In genomic region chr14:58805605-58806358, GRCh38 we compare ENCODE assay signal across 16 cellular contexts.
A peak's percentile ranks its signal among the peaks of the same experiment; 100 is the strongest.
DNase-seq lines count a peak whose midpoint lies in the region; ATAC-seq, FAIRE-seq and TF ChIP-seq lines count a peak whose summit lies in the region.
"Had no signal": no experiment of that assay in that cellular context is flagged by ENCODE, and none has a peak within 500 bp of the region (broad histone marks: within the 10 kb centered on the region; RNA-seq: fewer than 3 reads in every experiment).

No MANE protein-coding gene starts in this region.

- H3F3A ChIP-seq in neural progenitor cell (ENCODE audit: low read depth) = no peaks in the 10 kb centered on the region

- H3K4me1 ChIP-seq in RWPE2 (ENCODE audit: insufficient read depth, poor library complexity, severe bottlenecking) (peaks cover 17% of the 10 kb centered on the region), neural progenitor cell (no peaks in the 10 kb centered on the region)
- H3K4me1 ChIP-seq: BLaER1 treated with 17β-estradiol and CSF1 and Interleukin-3, amounts not matched to agents 10 nM and 100 nM; breast epithelium; HAP-1 had no signal

- H3K36me3 Mint-ChIP-seq in neural progenitor cell (no peaks in the 10 kb centered on the region), Calu3 (ENCODE audit: insufficient read depth, unreplicated experiment) (no peaks in the 10 kb centered on the region)
- no peaks in the 10 kb centered on the region for H3K36me3 Mint-ChIP-seq in activated CD4-positive, alpha-beta T cell treated with anti-CD3 and anti-CD28 coated beads, Interleukin-2, amount 10 ng/mL, durations not matched to agents 24 days and 14 days (ENCODE audit: low read depth)
- H3K36me3 Mint-ChIP-seq: natural killer cell treated with Interleukin-12 subunit alpha and Interleukin-12 subunit beta and Interleukin-15 and Interleukin-18, amount 100 ng/mL, for 72 hours had no signal

- no peaks in the 10 kb centered on the region for H4K20me1 ChIP-seq in neural progenitor cell (ENCODE audit: low read depth)
- H4K20me1 ChIP-seq: BLaER1 treated with 17β-estradiol and CSF1 and Interleukin-3, amounts not matched to agents 10 nM and 100 nM had no signal

- H3K36me3 ChIP-seq in RWPE2 (ENCODE audit: low read depth) (no peaks in the 10 kb centered on the region), neural progenitor cell (no peaks in the 10 kb centered on the region)
- H3K36me3 ChIP-seq: BLaER1 treated with 17β-estradiol and CSF1 and Interleukin-3, amounts not matched to agents 10 nM and 100 nM; breast epithelium; HAP-1 had no signal

- H3K4me3 ChIP-seq in RWPE2 (ENCODE audit: severe bottlenecking) = no peak overlapping the region
- no peak overlapping the region for H3K4me3 ChIP-seq in neural progenitor cell
- H3K4me3 ChIP-seq: BLaER1 treated with 17β-estradiol and CSF1 and Interleukin-3, amounts not matched to agents 10 nM and 100 nM; breast epithelium; HAP-1; PC-9 had no signal

- H3K9me3 ChIP-seq in RWPE2 (ENCODE audit: severe bottlenecking) (no peaks in the 10 kb centered on the region), neural progenitor cell (ENCODE audit: low read depth) (no peaks in the 10 kb centered on the region)
- H3K9me3 ChIP-seq: breast epithelium, HAP-1 had no signal

- no TSS peak for BruUV-seq in Calu3 (replicated peaks; lab: Mats Ljungman, UMichigan)

- no peak overlapping the region for H3K4me3 Mint-ChIP-seq in neural progenitor cell
- no peak overlapping the region for H3K4me3 Mint-ChIP-seq in activated CD4-positive, alpha-beta T cell treated with anti-CD3 and anti-CD28 coated beads, Interleukin-2, amount 10 ng/mL, durations not matched to agents 24 days and 14 days
- no peak overlapping the region for H3K4me3 Mint-ChIP-seq in Calu3 (ENCODE audit: low read depth, unreplicated experiment)
- H3K4me3 Mint-ChIP-seq: natural killer cell treated with Interleukin-12 subunit alpha and Interleukin-12 subunit beta and Interleukin-15 and Interleukin-18, amount 100 ng/mL, for 72 hours had no signal

- DNase-seq in EH (ENCODE audit: low read depth) = peak; percentile 69
- DNase-seq in NCI-H2029 (lab: John Stamatoyannopoulos, UW) = peak; percentile 92
- no peak for DNase-seq in RWPE2 (ENCODE audit: low spot score)
- no peak for DNase-seq in neural progenitor cell (ENCODE audit: low spot score)
- no peak for DNase-seq in activated CD4-positive, alpha-beta T cell treated with anti-CD3 and anti-CD28 coated beads, Interleukin-2, amount 10 ng/mL, durations not matched to agents 24 days and 14 days
- no peak for DNase-seq in Calu3
- no peak for DNase-seq in germinal center (ENCODE audit: low spot score)
- DNase-seq: PC-9; stimulated activated CD8-positive, alpha-beta memory T cell treated with anti-CD3 and anti-CD28 coated beads, Interleukin-4, amount 100 ng/mL, for 48 hours had no signal

- H3K9me3 Mint-ChIP-seq in neural progenitor cell (peaks cover 4% of the 10 kb centered on the region), Calu3 (ENCODE audit: low read depth, unreplicated experiment) (peaks cover 2% of the 10 kb centered on the region)
- no peaks in the 10 kb centered on the region for H3K9me3 Mint-ChIP-seq in activated CD4-positive, alpha-beta T cell treated with anti-CD3 and anti-CD28 coated beads, Interleukin-2, amount 10 ng/mL, durations not matched to agents 24 days and 14 days

- no peaks in the 10 kb centered on the region for H3K27me3 ChIP-seq in RWPE2 (ENCODE audit: insufficient read depth, poor library complexity, severe bottlenecking)
- no peaks in the 10 kb centered on the region for H3K27me3 ChIP-seq in neural progenitor cell
- H3K27me3 ChIP-seq: BLaER1 treated with 17β-estradiol and CSF1 and Interleukin-3, amounts not matched to agents 10 nM and 100 nM; breast epithelium had no signal

- no peak overlapping the region for H2AFZ ChIP-seq in neural progenitor cell (replicated peaks)
- H2AFZ ChIP-seq: PC-9 had no signal

- intact Hi-C loops in activated CD4-positive, alpha-beta T cell treated with anti-CD3 and anti-CD28 coated beads, Interleukin-2, amount 10 ng/mL, durations not matched to agents 24 days and 14 days (cut with micrococcal nuclease) = no loop called here
- intact Hi-C loops in Calu3 (cut with micrococcal nuclease; ENCODE audit: unreplicated experiment) = no loop called here

- peak; percentile 51; the same call in 2 of the 3 replicates for ATAC-seq in RWPE2 (ENCODE audit: low read depth)
- ATAC-seq: natural killer cell treated with Interleukin-12 subunit alpha and Interleukin-12 subunit beta and Interleukin-15 and Interleukin-18, amount 100 ng/mL, for 72 hours had no signal

- FAIRE-seq in islet of Langerhans (lab: Jason Lieb, UNC) = peak; percentile 90
- FAIRE-seq: keratinocyte, TTC549 had no signal

- H3K4me1 Mint-ChIP-seq in neural progenitor cell = no peaks in the 10 kb centered on the region
- H3K4me1 Mint-ChIP-seq in activated CD4-positive, alpha-beta T cell treated with anti-CD3 and anti-CD28 coated beads, Interleukin-2, amount 10 ng/mL, durations not matched to agents 24 days and 14 days = no peaks in the 10 kb centered on the region
- peaks cover 17% of the 10 kb centered on the region for H3K4me1 Mint-ChIP-seq in Calu3 (ENCODE audit: low read depth, unreplicated experiment)

- H3K27ac ChIP-seq in RWPE2 (ENCODE audit: poor library complexity, severe bottlenecking) = no peak overlapping the region
- H3K27ac ChIP-seq in neural progenitor cell = no peak overlapping the region
- H3K27ac ChIP-seq: BLaER1 treated with 17β-estradiol and CSF1 and Interleukin-3, amounts not matched to agents 10 nM and 100 nM; breast epithelium; PC-9 had no signal

- CTCF ChIA-PET in Calu3 (lab: Charles Lee) = no interaction called here

- no peak for TF ChIP-seq CTCF in RWPE2 (IDR thresholded peaks at IDR 0.05; ENCODE audit: poor library complexity, severe bottlenecking)
- TF ChIP-seq CTCF in neural progenitor cell (IDR thresholded peaks at IDR 0.05) = no peak
- TF ChIP-seq CTCF in Calu3 (IDR thresholded peaks at IDR 0.05; ENCODE audit: unreplicated experiment) = no peak

- no peak overlapping the region for H3K4me2 ChIP-seq in neural progenitor cell
- H3K4me2 ChIP-seq: BLaER1 treated with 17β-estradiol and CSF1 and Interleukin-3, amounts not matched to agents 10 nM and 100 nM; PC-9 had no signal

- peaks cover 3% of the 10 kb centered on the region for H3K27me3 Mint-ChIP-seq in neural progenitor cell (ENCODE audit: insufficient read depth, low read depth)
- no peaks in the 10 kb centered on the region for H3K27me3 Mint-ChIP-seq in activated CD4-positive, alpha-beta T cell treated with anti-CD3 and anti-CD28 coated beads, Interleukin-2, amount 10 ng/mL, durations not matched to agents 24 days and 14 days
- peaks cover 12% of the 10 kb centered on the region for H3K27me3 Mint-ChIP-seq in Calu3 (ENCODE audit: unreplicated experiment)
- H3K27me3 Mint-ChIP-seq: natural killer cell treated with Interleukin-12 subunit alpha and Interleukin-12 subunit beta and Interleukin-15 and Interleukin-18, amount 100 ng/mL, for 72 hours had no signal

- H3K27ac Mint-ChIP-seq in neural progenitor cell (no peak overlapping the region), Calu3 (ENCODE audit: unreplicated experiment) (no peak overlapping the region)
- H3K27ac Mint-ChIP-seq in activated CD4-positive, alpha-beta T cell treated with anti-CD3 and anti-CD28 coated beads, Interleukin-2, amount 10 ng/mL, durations not matched to agents 24 days and 14 days = no peak overlapping the region
- H3K27ac Mint-ChIP-seq: natural killer cell treated with Interleukin-12 subunit alpha and Interleukin-12 subunit beta and Interleukin-15 and Interleukin-18, amount 100 ng/mL, for 72 hours had no signal

- no peaks in the 10 kb centered on the region for H3K79me2 ChIP-seq in neural progenitor cell (ENCODE audit: low read depth)

- no peak overlapping the region for H3K9ac ChIP-seq in neural progenitor cell
- H3K9ac ChIP-seq: BLaER1 treated with 17β-estradiol and CSF1 and Interleukin-3, amounts not matched to agents 10 nM and 100 nM had no signal

Comparison
In these comparisons a context has a peak if more than half of its experiments do, and no peak if none do; other contexts are left out.
1. DNase-seq: peak in EH (single experiment) and NCI-H2029 (single experiment); none in RWPE2 (single experiment), neural progenitor cell (single experiment), activated CD4-positive, alpha-beta T cell treated with anti-CD3 and anti-CD28 coated beads, Interleukin-2, amount 10 ng/mL, durations not matched to agents 24 days and 14 days (single experiment), Calu3 (single experiment) and germinal center (single experiment).